6 cellular contexts compared by ENCODE assay signal in the genomic region with DNA sequence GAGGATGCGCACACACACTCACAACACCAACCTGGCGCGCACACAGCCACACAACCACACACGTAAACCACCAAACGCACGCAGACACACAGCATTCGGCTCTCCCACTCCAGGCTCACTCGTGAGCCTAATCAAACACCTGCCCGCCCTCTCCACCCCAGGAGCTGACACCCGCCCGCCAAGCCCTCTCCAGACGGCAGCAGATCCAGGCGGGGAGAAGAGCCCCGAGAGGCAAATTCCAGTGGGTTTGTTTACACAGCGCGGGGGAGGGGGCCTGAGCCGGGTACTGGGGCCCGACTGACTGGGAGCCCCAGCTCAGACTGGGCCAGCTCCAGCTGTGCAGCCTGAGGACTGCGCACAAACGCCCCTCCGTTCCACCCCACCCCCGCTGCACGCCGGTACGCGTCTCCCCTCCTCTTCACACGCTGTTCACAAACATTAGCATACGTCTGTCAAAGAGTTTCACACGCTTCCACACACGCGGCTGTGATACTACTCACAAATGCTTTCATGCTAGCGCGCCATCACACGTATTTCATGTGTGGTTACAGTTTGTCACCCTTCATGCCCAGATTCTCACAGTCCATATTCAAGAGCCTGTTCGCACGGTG.
DNase-seq lines count a peak whose midpoint lies in the region; ATAC-seq lines count a peak whose summit lies in the region.

No MANE protein-coding gene starts in this region.

- DNase-seq in NAMALWA (ENCODE audit: low spot score) (peak; percentile 60), hypothalamus (lab: John Stamatoyannopoulos, UW) (peak in 39 of 51 donors; percentile 33 to 91 (median 61)), NK-92 (lab: John Stamatoyannopoulos, UW; ENCODE audit: unreplicated experiment) (no peak)
- DNase-seq in activated T-cell treated with anti-CD3 and anti-CD28 coated beads, Interleukin-2, amount 50 U/mL, for 1 hour, result peak; percentile 36
- DNase-seq in stimulated activated CD8-positive, alpha-beta memory T cell treated with anti-CD3 and anti-CD28 coated beads, Interleukin-4, amount 100 ng/mL, for 48 hours, result peak; percentile 47

- ATAC-seq in HG03457 (IDR thresholded peaks at IDR 0.05; ENCODE audit: unreplicated experiment), result no peak
